ENCODE assay signal across 19 cellular contexts in genomic region chr18:70387018-70387417, GRCh38.
"Had no signal": no experiment of that assay in that cellular context is flagged by ENCODE, and none has a peak within 500 bp of the region (broad histone marks: within the 10 kb centered on the region; RNA-seq: fewer than 3 reads in every experiment).

No MANE protein-coding gene starts in this region.

- H3K4me1 Mint-ChIP-seq: naive thymus-derived CD8-positive, alpha-beta T cell had no signal

- H3K4me1 ChIP-seq: psoas muscle had no signal

- ATAC-seq: esophagus mucosa; foreskin keratinocyte; naive thymus-derived CD8-positive, alpha-beta T cell; psoas muscle; sciatic nerve had no signal

- H3K9me3 ChIP-seq: neutrophil, psoas muscle had no signal

- H3K4me3 ChIP-seq: dorsolateral prefrontal cortex, hepatocyte, psoas muscle, skin epidermis had no signal

- H3K4me2 ChIP-seq: hepatocyte had no signal

- H3K36me3 Mint-ChIP-seq: naive thymus-derived CD8-positive, alpha-beta T cell had no signal

- DNase-seq: cortex of kidney; dorsolateral prefrontal cortex; effector memory CD4-positive, alpha-beta T cell; foreskin keratinocyte; kidney; left cardiac atrium; mammary epithelial cell; naive thymus-derived CD8-positive, alpha-beta T cell; psoas muscle; stimulated activated CD4-positive, alpha-beta T cell treated with anti-CD3 and anti-CD28 coated beads, Interleukin-2, amount 100 ng/mL, for 24 hours; stimulated activated CD4-positive, alpha-beta T cell treated with anti-CD3 and anti-CD28 coated beads, Interleukin-4, amount 100 ng/mL, for 4 hours; stimulated activated naive CD4-positive, alpha-beta T cell treated with Interleukin-2 at 50 U/mL for 16 hours; trophoblast cell had no signal

- H3K27ac ChIP-seq: foreskin keratinocyte, hepatocyte, neutrophil, psoas muscle, skin epidermis had no signal

- FAIRE-seq: endometrium, kidney had no signal

- H3K27ac Mint-ChIP-seq: naive thymus-derived CD8-positive, alpha-beta T cell had no signal

- H3K4me3 Mint-ChIP-seq: naive thymus-derived CD8-positive, alpha-beta T cell had no signal

- H3K36me3 ChIP-seq: neutrophil had no signal

- H3K27me3 ChIP-seq: dorsolateral prefrontal cortex, foreskin keratinocyte, hepatocyte, neutrophil had no signal
